In genomic region chr22:43616645-43617044, GRCh38 we compare ENCODE assay signal across 18 cellular contexts.
DNase-seq lines count a peak whose midpoint lies in the region; ATAC-seq and TF ChIP-seq lines count a peak whose summit lies in the region.
"Had no signal": no experiment of that assay in that cellular context is flagged by ENCODE, and none has a peak within 500 bp of the region (broad histone marks: within the 10 kb centered on the region; RNA-seq: fewer than 3 reads in every experiment).

No MANE protein-coding gene starts in this region.

- TF ChIP-seq CTCF in Calu3 (IDR thresholded peaks at IDR 0.05; ENCODE audit: unreplicated experiment): no peak
- no peak for TF ChIP-seq CTCF in body of pancreas (IDR thresholded peaks at IDR 0.05)
- TF ChIP-seq CTCF in mucosa of descending colon (IDR thresholded peaks at IDR 0.05): no peak

- H3K9me3 Mint-ChIP-seq in Calu3 (ENCODE audit: low read depth, unreplicated experiment): no peaks in the 10 kb centered on the region
- peaks cover 10 to 12% of the 10 kb centered on the region in 2 donors for H3K9me3 Mint-ChIP-seq in stimulated activated naive CD8-positive, alpha-beta T cell treated with anti-CD3 and anti-CD28 coated beads, Interleukin-15, amount 100 ng/mL, for 72 hours

- no TSS peak for BruUV-seq in Calu3 (replicated peaks; lab: Mats Ljungman, UMichigan)

- no peak overlapping the region for H3K4me3 Mint-ChIP-seq in Calu3 (ENCODE audit: low read depth, unreplicated experiment)
- H3K4me3 Mint-ChIP-seq in stimulated activated naive CD8-positive, alpha-beta T cell treated with anti-CD3 and anti-CD28 coated beads, Interleukin-15, amount 100 ng/mL, for 72 hours: no peak overlapping the region
- H3K4me3 Mint-ChIP-seq: B cell; CD4-positive, CD25-positive, alpha-beta regulatory T cell; H9 had no signal

- no peak overlapping the region for H3K4me3 ChIP-seq in body of pancreas
- no peak overlapping the region for H3K4me3 ChIP-seq in mucosa of descending colon
- H3K4me3 ChIP-seq: GM12878 had no signal

- intact Hi-C loops in Calu3 (cut with micrococcal nuclease; ENCODE audit: unreplicated experiment): no loop called here
- intact Hi-C loops in body of pancreas (cut with DNase I): no loop called here
- intact Hi-C loops in mucosa of descending colon (cut with DNase I, micrococcal nuclease): no loop called here

- H3K36me3 Mint-ChIP-seq in Calu3 (ENCODE audit: insufficient read depth, unreplicated experiment): no peaks in the 10 kb centered on the region

- no peaks in the 10 kb centered on the region for H3K4me1 ChIP-seq in body of pancreas
- no peaks in the 10 kb centered on the region for H3K4me1 ChIP-seq in mucosa of descending colon (ENCODE audit: low read depth)

- H3K27ac ChIP-seq in body of pancreas: no peak overlapping the region
- H3K27ac ChIP-seq: 22Rv1, RWPE1 had no signal

- H3K27me3 ChIP-seq in body of pancreas: no peaks in the 10 kb centered on the region

- CTCF ChIA-PET in Calu3 (lab: Charles Lee): no interaction called here

- peak; percentile 16 for DNase-seq in DMS153 (lab: John Stamatoyannopoulos, UW)
- DNase-seq in DMS153 treated with DMSO at 0.1 percent for 48 hours (lab: John Stamatoyannopoulos, UW; ENCODE audit: unreplicated experiment): no peak
- DNase-seq in Calu3: peak; percentile 23
- DNase-seq in body of pancreas: peak in 3 of 4 donors; percentile 21 to 54 (median 23)
- DNase-seq in mucosa of descending colon: peak in 2 of 3 donors; percentile 53 to 80
- no peak for DNase-seq in pons (ENCODE audit: low spot score)
- DNase-seq in stimulated activated naive CD8-positive, alpha-beta T cell treated with anti-CD3 and anti-CD28 coated beads, Interleukin-15, amount 100 ng/mL, for 72 hours: no peak
- DNase-seq in NCI-H2107 (lab: John Stamatoyannopoulos, UW): no peak
- DNase-seq: CD4-positive, CD25-positive, alpha-beta regulatory T cell; GDM1; H9; KBM-7; NCI-H146; NCI-H524 had no signal

- 38 to 67% methylated on average over 3 of the region's 3 CpGs for WGBS in body of pancreas, 2 donors

- H3K36me3 ChIP-seq in body of pancreas (replicated peaks in 1 of 2; ENCODE audit: insufficient read depth in 1 of 2, low read depth in 2 of 2) (no peaks in the 10 kb centered on the region), mucosa of descending colon (ENCODE audit: low read depth) (no peaks in the 10 kb centered on the region)

- TF ChIP-seq POLR2A in body of pancreas (IDR thresholded peaks at IDR 0.05): no peak

- peaks cover 39% of the 10 kb centered on the region for H3K27me3 Mint-ChIP-seq in Calu3 (ENCODE audit: unreplicated experiment)
- H3K27me3 Mint-ChIP-seq in stimulated activated naive CD8-positive, alpha-beta T cell treated with anti-CD3 and anti-CD28 coated beads, Interleukin-15, amount 100 ng/mL, for 72 hours: peaks cover 9% of the 10 kb centered on the region

- ATAC-seq in body of pancreas (no peak), mucosa of descending colon (peak; percentile 74)
- ATAC-seq in stimulated activated naive CD8-positive, alpha-beta T cell treated with anti-CD3 and anti-CD28 coated beads, Interleukin-15, amount 100 ng/mL, for 72 hours: no peak
- ATAC-seq: GM12878 had no signal

- H3K9me3 ChIP-seq in body of pancreas (peaks cover 0 to 5% (median 0%) of the 10 kb centered on the region in 3 donors), mucosa of descending colon (no peaks in the 10 kb centered on the region)

- peaks cover 8% of the 10 kb centered on the region for H3K4me1 Mint-ChIP-seq in Calu3 (ENCODE audit: low read depth, unreplicated experiment)
- H3K4me1 Mint-ChIP-seq in stimulated activated naive CD8-positive, alpha-beta T cell treated with anti-CD3 and anti-CD28 coated beads, Interleukin-15, amount 100 ng/mL, for 72 hours: no peaks in the 10 kb centered on the region
- H3K4me1 Mint-ChIP-seq: B cell; CD4-positive, CD25-positive, alpha-beta regulatory T cell; H9 had no signal

- no peak overlapping the region for H3K27ac Mint-ChIP-seq in Calu3 (ENCODE audit: unreplicated experiment)
- H3K27ac Mint-ChIP-seq in stimulated activated naive CD8-positive, alpha-beta T cell treated with anti-CD3 and anti-CD28 coated beads, Interleukin-15, amount 100 ng/mL, for 72 hours: no peak overlapping the region
- H3K27ac Mint-ChIP-seq: B cell; CD4-positive, CD25-positive, alpha-beta regulatory T cell; H9 had no signal

Comparison
In these comparisons a context has a peak if more than half of its experiments do, and no peak if none do; other contexts are left out.
1. DNase-seq: peak in DMS153 (single experiment), Calu3 (single experiment), body of pancreas (3 of 4) and mucosa of descending colon (2 of 3); none in DMS153 treated with DMSO at 0.1 percent for 48 hours (single experiment), pons (single experiment), stimulated activated naive CD8-positive, alpha-beta T cell treated with anti-CD3 and anti-CD28 coated beads, Interleukin-15, amount 100 ng/mL, for 72 hours (0 of 2) and NCI-H2107 (single experiment).